ENCODE assay signal across 16 cellular contexts in the genomic region with DNA sequence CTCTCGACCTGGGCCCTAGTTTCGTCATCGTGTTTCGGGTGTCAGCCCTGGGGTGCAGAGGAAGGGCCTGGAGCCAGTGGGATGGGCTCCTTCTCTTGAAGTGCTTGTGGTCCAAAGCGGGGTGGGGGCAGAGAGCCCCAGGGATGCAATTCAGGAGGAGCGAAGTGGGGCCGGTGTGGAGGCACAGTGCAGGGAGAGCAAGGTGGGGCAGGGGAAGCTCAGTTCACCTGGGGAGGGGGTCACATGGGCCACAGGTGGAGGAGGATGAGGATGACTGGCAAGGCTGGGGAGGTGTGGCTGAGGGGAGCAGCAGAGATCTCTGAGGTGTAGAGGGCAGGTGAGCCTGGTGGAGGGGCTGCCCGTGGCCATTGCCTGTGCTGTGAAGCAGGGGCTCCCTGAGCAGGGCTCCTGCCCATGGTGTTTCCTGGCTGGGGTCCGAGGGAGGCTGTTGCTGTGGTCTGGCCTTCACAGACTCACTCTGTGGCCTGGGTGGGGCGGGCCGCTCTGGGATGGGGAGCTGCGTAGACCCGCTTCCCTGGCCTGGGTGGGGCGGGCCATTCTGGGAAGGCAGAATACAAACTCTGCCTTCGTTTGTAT.
"Had no signal": no experiment of that assay in that cellular context is flagged by ENCODE, and none has a peak within 500 bp of the region (broad histone marks: within the 10 kb centered on the region; RNA-seq: fewer than 3 reads in every experiment).

No MANE protein-coding gene starts in this region.

- H3K4me1 ChIP-seq: colonic mucosa had no signal

- H3K9me3 Mint-ChIP-seq: activated CD8-positive, alpha-beta T cell treated with anti-CD3 and anti-CD28 coated beads for 36 hours; activated T-cell treated with anti-CD3 and anti-CD28 coated beads, Interleukin-2, amount 50 U/mL, for 72 hours; nephron progenitor cell; T-cell had no signal

- H3K4me3 ChIP-seq: cardiac muscle cell, colonic mucosa, mucosa of descending colon had no signal

- H3K4me3 Mint-ChIP-seq: activated CD8-positive, alpha-beta T cell treated with anti-CD3 and anti-CD28 coated beads for 36 hours; activated T-cell treated with anti-CD3 and anti-CD28 coated beads, Interleukin-2, amount 50 U/mL, for 72 hours; nephron progenitor cell; T-cell had no signal

- H3K9me3 ChIP-seq: colonic mucosa, mucosa of descending colon had no signal

- H3K36me3 Mint-ChIP-seq: T-cell had no signal

- H3K27ac Mint-ChIP-seq: activated CD8-positive, alpha-beta T cell treated with anti-CD3 and anti-CD28 coated beads for 36 hours; activated T-cell treated with anti-CD3 and anti-CD28 coated beads, Interleukin-2, amount 50 U/mL, for 72 hours; nephron progenitor cell; T-cell had no signal

- ATAC-seq: activated CD8-positive, alpha-beta T cell treated with anti-CD3 and anti-CD28 coated beads for 36 hours; activated T-cell treated with anti-CD3 and anti-CD28 coated beads, Interleukin-2, amount 50 U/mL, for 72 hours; mucosa of descending colon; T-cell had no signal

- DNase-seq: activated CD4-positive, alpha-beta T cell treated with anti-CD3 and anti-CD28 coated beads for 4 hours; activated CD8-positive, alpha-beta memory T cell treated with anti-CD3 and anti-CD28 coated beads, Interleukin-2, amount 50 U/mL, for 4 hours; activated CD8-positive, alpha-beta T cell treated with anti-CD3 and anti-CD28 coated beads for 36 hours; activated naive CD4-positive, alpha-beta T cell; activated T-cell treated with anti-CD3 and anti-CD28 coated beads, Interleukin-2, amount 50 U/mL, for 72 hours; colonic mucosa; effector memory CD4-positive, alpha-beta T cell; kidney glomerular epithelial cell; mammary epithelial cell; nephron progenitor cell; stimulated activated CD4-positive, alpha-beta T cell treated with anti-CD3 and anti-CD28 coated beads, Interleukin-15, amount 100 ng/mL, for 24 hours; trophoblast cell had no signal

- H3K36me3 ChIP-seq: cardiac muscle cell, colonic mucosa had no signal

- H3K27ac ChIP-seq: cardiac muscle cell, colonic mucosa, VCaP had no signal

- H3K27me3 ChIP-seq: colonic mucosa had no signal
